Comparison of ENCODE assay signal across 12 cellular contexts in genomic region chr5:173020643-173021042, GRCh38. TPM values are rescaled to one million over a fixed set of nuclear protein-coding genes. Genes with fewer than 3 reads are reported as not detected.
DNase-seq lines count a peak whose midpoint lies in the region; ATAC-seq lines count a peak whose summit lies in the region.
"Had no signal": no experiment of that assay in that cellular context is flagged by ENCODE, and none has a peak within 500 bp of the region (broad histone marks: within the 10 kb centered on the region; RNA-seq: fewer than 3 reads in every experiment).

No MANE protein-coding gene starts in this region.

- H2BK15ac ChIP-seq in mesenchymal stem cell (ENCODE audit: low read depth, poor library complexity, severe bottlenecking): no peak overlapping the region

- peak overlapping the region in 1 of 2 experiments; percentile 16 for H3K4me3 ChIP-seq in mesenchymal stem cell (ENCODE audit: insufficient read depth in 1 of 2, low read depth in 1 of 2, low read length in 2 of 2)
- H3K4me3 ChIP-seq: right lobe of liver had no signal

- no peak overlapping the region for H2AFZ ChIP-seq in mesenchymal stem cell (ENCODE audit: low read depth, low read length)

- peaks cover 15 to 43% of the 10 kb centered on the region in 2 experiments for H3K36me3 ChIP-seq in mesenchymal stem cell (ENCODE audit: control insufficient read depth in 1 of 2, insufficient read depth in 2 of 2, low read depth in 1 of 2, low read length in 2 of 2)

- DNase-seq in activated CD8-positive, alpha-beta memory T cell treated with anti-CD3 and anti-CD28 coated beads, Interleukin-2, amount 50 U/mL, for 48 hours: peak; percentile 17
- DNase-seq in activated CD8-positive, alpha-beta memory T cell treated with anti-CD3 and anti-CD28 coated beads, Interleukin-2, amount 50 U/mL, for 4 hours: no peak
- DNase-seq in globus pallidus (ENCODE audit: low spot score) (peak; percentile 64), mesenchymal stem cell (no peak), substantia nigra (lab: John Stamatoyannopoulos, UW) (peak in 31 of 49 donors; percentile 6 to 71 (median 37))
- no peak for DNase-seq in stimulated activated CD4-positive, alpha-beta T cell treated with anti-CD3 and anti-CD28 coated beads, Interleukin-15, amount 100 ng/mL, for 24 hours
- DNase-seq: 8988T; CD4-positive, alpha-beta memory T cell; EL; right lobe of liver had no signal

- ATAC-seq in HG03159 (IDR thresholded peaks at IDR 0.05; ENCODE audit: unreplicated experiment) (no peak), HG03025 (IDR thresholded peaks at IDR 0.05; ENCODE audit: low FRiP score, unreplicated experiment) (no peak)
- ATAC-seq: right lobe of liver had no signal

- H4K91ac ChIP-seq in mesenchymal stem cell (ENCODE audit: low read length): no peak overlapping the region

- H2BK5ac ChIP-seq in mesenchymal stem cell (ENCODE audit: low read depth, low read length, poor library complexity, severe bottlenecking): no peak overlapping the region

- H3K14ac ChIP-seq in mesenchymal stem cell (ENCODE audit: low read length in 2 of 2): no peak overlapping the region

- H3K9ac ChIP-seq in mesenchymal stem cell (ENCODE audit: low read length): peak overlapping the region; percentile 41

- WGBS in mesenchymal stem cell: 80% methylated on average over 9 of the region's 9 CpGs

- no peak overlapping the region for H2BK120ac ChIP-seq in mesenchymal stem cell (ENCODE audit: low read depth, low read length)

- H3K18ac ChIP-seq in mesenchymal stem cell (ENCODE audit: low read depth in 1 of 2, low read length in 2 of 2): no peak overlapping the region

- H3K27ac ChIP-seq in mesenchymal stem cell (ENCODE audit: low read length, poor library complexity, severe bottlenecking) (no peak overlapping the region), substantia nigra (ENCODE audit: low read depth, low read length, poor library complexity, severe bottlenecking) (peak overlapping the region; percentile 49)
- H3K27ac ChIP-seq: right lobe of liver had no signal

- no peaks in the 10 kb centered on the region for H3K9me3 ChIP-seq in mesenchymal stem cell (ENCODE audit: control insufficient read depth, low read length)
- H3K9me3 ChIP-seq: right lobe of liver had no signal

- no peak overlapping the region for H2BK12ac ChIP-seq in mesenchymal stem cell (ENCODE audit: low read length in 2 of 2)

- H4K8ac ChIP-seq in mesenchymal stem cell (ENCODE audit: low read length): no peak overlapping the region

- no peak overlapping the region for H3K4ac ChIP-seq in mesenchymal stem cell (ENCODE audit: low read depth in 1 of 2, low read length in 2 of 2)

- peaks cover 22% of the 10 kb centered on the region for H3K79me1 ChIP-seq in mesenchymal stem cell (replicated peaks; ENCODE audit: low read length, poor library complexity, severe bottlenecking)

- H3K4me2 ChIP-seq in mesenchymal stem cell (ENCODE audit: low read length, poor library complexity, severe bottlenecking): no peak overlapping the region

- H3K27me3 ChIP-seq in mesenchymal stem cell (ENCODE audit: control insufficient read depth in 1 of 2, insufficient read depth in 1 of 2, low read length in 2 of 2): no peaks in the 10 kb centered on the region
- H3K27me3 ChIP-seq: right lobe of liver had no signal

- no peak overlapping the region for H3K23ac ChIP-seq in mesenchymal stem cell (ENCODE audit: low read length in 2 of 2)

- H2AK5ac ChIP-seq in mesenchymal stem cell (ENCODE audit: low read length, severe bottlenecking): no peak overlapping the region

- H3K4me1 ChIP-seq in mesenchymal stem cell (ENCODE audit: control insufficient read depth, insufficient read depth, low read depth, low read length): peaks cover 8% of the 10 kb centered on the region

RNA-seq across cellular contexts. Expression of gene CREBRF, which starts 35.5 kb away (rescaled TPM):
- polyA plus RNA-seq in mesenchymal stem cell (2013, experiment 1 of 2): 10.4 TPM
- 9.7 TPM for polyA plus RNA-seq in mesenchymal stem cell (2013, experiment 2 of 2)

RNA-seq across cellular contexts. Expression of gene ATP6V0E1, which starts 37.1 kb away (rescaled TPM):
- polyA plus RNA-seq in mesenchymal stem cell (2013, experiment 1 of 2): 462 TPM
- polyA plus RNA-seq in mesenchymal stem cell (2013, experiment 2 of 2): 468 TPM

Comparison
In these comparisons a context has a peak if more than half of its experiments do, and no peak if none do; other contexts are left out.
1. DNase-seq: peak in activated CD8-positive, alpha-beta memory T cell treated with anti-CD3 and anti-CD28 coated beads, Interleukin-2, amount 50 U/mL, for 48 hours (single experiment), globus pallidus (single experiment) and substantia nigra (31 of 49); none in activated CD8-positive, alpha-beta memory T cell treated with anti-CD3 and anti-CD28 coated beads, Interleukin-2, amount 50 U/mL, for 4 hours (single experiment), mesenchymal stem cell (single experiment) and stimulated activated CD4-positive, alpha-beta T cell treated with anti-CD3 and anti-CD28 coated beads, Interleukin-15, amount 100 ng/mL, for 24 hours (single experiment).